In genomic region chr12:49232940-49233841, GRCh38 we compare ENCODE assay signal across 1 cellular context.
TF ChIP-seq lines count a peak whose summit lies in the region.

No MANE protein-coding gene starts in this region.

TF ChIP-seq in K562, 482 proteins besides CTCF, POLR2A, EP300 and RAD21 (continued from another document and continues in another):
- TF ChIP-seq CTCFL (IDR thresholded peaks at IDR 0.05; ENCODE audit: borderline replicate concordance, insufficient read depth, low read depth, low read length, poor library complexity, severe bottlenecking) (peak; percentile 79), DIDO1 (tag; IDR thresholded peaks at IDR 0.05; ENCODE audit: low read depth) (no peak), PML (IDR thresholded peaks at IDR 0.05; ENCODE audit: low read length) (peak; percentile 96), THAP7 (CRISPR knock-in tag; IDR thresholded peaks at IDR 0.05) (no peak), WHSC1 (IDR thresholded peaks at IDR 0.05; ENCODE audit: low read length) (no peak), HDAC1 (IDR thresholded peaks at IDR 0.05) (peak in 1 of 2 experiments; percentile 93; a peak in 2 of 4 replicates), ZNF766 (CRISPR knock-in tag; conservative IDR thresholded peaks at IDR 0.05) (peak; percentile 70), TCF15 (CRISPR knock-in tag; IDR thresholded peaks at IDR 0.05) (no peak), LCOR (CRISPR knock-in tag; IDR thresholded peaks at IDR 0.05) (peak; percentile 55; the same call in 1 of the 2 replicates), KDM4B (IDR thresholded peaks at IDR 0.05; ENCODE audit: borderline replicate concordance in 2 of 2, low read depth in 1 of 2) (no peak; a peak in 1 of 4 replicates), NELFE (IDR thresholded peaks at IDR 0.05; ENCODE audit: insufficient read depth, insufficient read length) (no peak), CCNT2 (IDR thresholded peaks at IDR 0.05; ENCODE audit: borderline replicate concordance, extremely low read depth, insufficient read length, low read depth, low read length) (peak; percentile 96), HDAC2 (IDR thresholded peaks at IDR 0.05) (peak; percentile 94), NCOA1 (IDR thresholded peaks at IDR 0.05; ENCODE audit: low read depth) (peak; percentile 82; the same call in 1 of the 2 replicates), SMARCA4 (IDR thresholded peaks at IDR 0.05) (peak; percentile 97), FIP1L1 (IDR thresholded peaks at IDR 0.05; ENCODE audit: low read depth, low read length, poor library complexity, severe bottlenecking) (no peak), PTRF (tag; IDR thresholded peaks at IDR 0.05) (no peak), ETS2 (tag; IDR thresholded peaks at IDR 0.05; ENCODE audit: borderline replicate concordance, poor library complexity, severe bottlenecking) (no peak), ZFPM2 (CRISPR knock-in tag; IDR thresholded peaks at IDR 0.05) (no peak), PRPF4 (IDR thresholded peaks at IDR 0.05; ENCODE audit: insufficient read depth, low read depth, low read length, poor library complexity, severe bottlenecking) (no peak), ELF4 (CRISPR knock-in tag; IDR thresholded peaks at IDR 0.05) (no peak), IRF9 (tag; IDR thresholded peaks at IDR 0.05) (no peak), CBFA2T2 (conservative IDR thresholded peaks at IDR 0.05) (peak; percentile 99), ZNF217 (CRISPR knock-in tag; IDR thresholded peaks at IDR 0.05) (no peak), SP1 (CRISPR knock-in tag; IDR thresholded peaks at IDR 0.05) (no peak), ZSCAN29 (IDR thresholded peaks at IDR 0.05) (no peak; the same call in 1 of the 2 replicates), MNT (conservative IDR thresholded peaks at IDR 0.05) (peak; percentile 51 to 74; a peak in 3 of 4 replicates), ZNF79 (CRISPR knock-in tag; IDR thresholded peaks at IDR 0.05; ENCODE audit: low read depth) (no peak), ZNF212 (CRISPR knock-in tag; IDR thresholded peaks at IDR 0.05) (no peak), CC2D1A (IDR thresholded peaks at IDR 0.05) (peak; percentile 97; the same call in 1 of the 2 replicates), ZNF589 (CRISPR knock-in tag; IDR thresholded peaks at IDR 0.05; ENCODE audit: low read depth) (peak; percentile 75), MAFG (tag; conservative IDR thresholded peaks at IDR 0.05) (no peak), BCLAF1 (IDR thresholded peaks at IDR 0.05; ENCODE audit: borderline replicate concordance in 1 of 2, control insufficient read depth in 1 of 2, low read depth in 2 of 2, low read length in 1 of 2) (peak in 1 of 2 experiments; percentile 64; a peak in 1 of 4 replicates), BRCA1 (IDR thresholded peaks at IDR 0.05) (no peak), BRCA1 (CRISPR knock-in tag; IDR thresholded peaks at IDR 0.05) (no peak), TFAM (CRISPR knock-in tag; conservative IDR thresholded peaks at IDR 0.05) (no peak), POLR2B (IDR thresholded peaks at IDR 0.05; ENCODE audit: low read depth, partially characterized antibody) (peak; percentile 13), HOMEZ (CRISPR knock-in tag; IDR thresholded peaks at IDR 0.05) (no peak), CBX2 (IDR thresholded peaks at IDR 0.05; ENCODE audit: insufficient read depth, low read length, poor library complexity, severe bottlenecking) (no peak), SMARCB1 (IDR thresholded peaks at IDR 0.05; ENCODE audit: insufficient read length, low read depth) (no peak), HMBOX1 (IDR thresholded peaks at IDR 0.05) (peak; percentile 71), PRDM10 (IDR thresholded peaks at IDR 0.05; ENCODE audit: partially characterized antibody) (peak; percentile 66), GATAD2A (IDR thresholded peaks at IDR 0.05) (0 out of 2 replicates have a peak, but pooled peaks have one; percentile 56), HEY1 (CRISPR knock-in tag; IDR thresholded peaks at IDR 0.05; ENCODE audit: borderline replicate concordance) (no peak), MITF (IDR thresholded peaks at IDR 0.05) (no peak), ARHGAP35 (IDR thresholded peaks at IDR 0.05; ENCODE audit: partially characterized antibody) (no peak), GABPA (tag; conservative IDR thresholded peaks at IDR 0.05; ENCODE audit: low read depth) (no peak), SREBF1 (IDR thresholded peaks at IDR 0.05; ENCODE audit: borderline replicate concordance, low read depth, low read length) (no peak), IRF2 (CRISPR knock-in tag; IDR thresholded peaks at IDR 0.05) (no peak), ZNF668 (CRISPR knock-in tag; IDR thresholded peaks at IDR 0.05) (no peak), RHOXF2B (CRISPR knock-in tag; conservative IDR thresholded peaks at IDR 0.05) (no peak), CEBPB (tag; IDR thresholded peaks at IDR 0.05) (peak; percentile 40; the same call in 1 of the 2 replicates), POU5F1 (IDR thresholded peaks at IDR 0.05; ENCODE audit: borderline replicate concordance, low read depth, low read length, partially characterized antibody) (no peak), CHD4 (IDR thresholded peaks at IDR 0.05; ENCODE audit: insufficient read depth, insufficient replicate concordance, low read depth, low read length, poor library complexity, severe bottlenecking) (peak; percentile 8)
